In the genomic region with DNA sequence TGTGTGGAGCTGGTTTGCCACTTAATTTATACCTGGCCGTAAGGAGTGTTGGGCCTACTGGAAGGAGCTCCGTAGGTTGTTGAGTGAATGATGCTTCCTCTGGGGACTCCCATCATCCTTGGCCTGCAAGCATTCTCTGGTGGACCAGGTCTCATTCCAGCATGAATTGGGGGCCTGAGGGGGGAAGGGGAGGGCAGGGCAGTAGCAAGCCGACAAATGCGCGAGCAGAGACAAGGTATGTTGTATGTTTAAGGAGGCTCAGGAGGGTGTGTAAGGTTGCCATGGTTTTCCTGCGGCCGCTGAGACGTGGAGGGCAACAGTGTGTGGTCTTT, we compare ENCODE assay signal across 8 cellular contexts. TPM values are rescaled to one million over a fixed set of nuclear protein-coding genes. Genes with fewer than 3 reads are reported as not detected.
DNase-seq lines count a peak whose midpoint lies in the region; ATAC-seq and TF ChIP-seq lines count a peak whose summit lies in the region.

No MANE protein-coding gene starts in this region.

- H3K4me1 Mint-ChIP-seq in osteocyte (ENCODE audit: unreplicated experiment), result peaks cover 23% of the 10 kb centered on the region

- no TSS peak for BruUV-seq in PC-3 (replicated peaks; lab: Mats Ljungman, UMichigan)

- H4K20me1 ChIP-seq in PC-3 (ENCODE audit: low read length), result peaks cover 21% of the 10 kb centered on the region; the same call in 1 of the 2 replicates

- H3K4me3 ChIP-seq in GM12864 (ENCODE audit: low read depth, low read length) (peak overlapping the region; percentile 87), PC-3 (ENCODE audit: low read length) (peak overlapping the region; percentile 97)

- H3K9ac ChIP-seq in PC-3 (ENCODE audit: low read length), result peak overlapping the region; percentile 90

- peaks cover 24% of the 10 kb centered on the region for H3K9me3 Mint-ChIP-seq in osteocyte (ENCODE audit: unreplicated experiment)

- no peak for DNase-seq in GM12864 (ENCODE audit: low read depth)
- peak; percentile 6 for DNase-seq in PC-3
- DNase-seq in osteocyte (ENCODE audit: extremely low spot score, unreplicated experiment), result no peak
- DNase-seq in NK-92 (lab: John Stamatoyannopoulos, UW; ENCODE audit: unreplicated experiment), result no peak
- no peak for DNase-seq in NCI-H2029 (lab: John Stamatoyannopoulos, UW)

- intact Hi-C loops in PC-3 (cut with micrococcal nuclease), result no loop called here

- H3F3A ChIP-seq in PC-3 (ENCODE audit: low read length, unreplicated experiment), result no peaks in the 10 kb centered on the region

- H3K9me3 ChIP-seq in PC-3 (ENCODE audit: low read length), result 0 out of 2 replicates have a peak, but pooled peaks cover 8% of the 10 kb centered on the region

- H3K79me2 ChIP-seq in PC-3 (ENCODE audit: low read length), result peaks cover 40% of the 10 kb centered on the region

- peak overlapping the region; percentile 41; the same call in 1 of the 2 replicates for H3K27ac ChIP-seq in PC-3 (ENCODE audit: low read length)

- POLR2A ChIA-PET in PC-3 (lab: Charles Lee; ENCODE audit: unreplicated experiment), result no interaction called here

- peak overlapping the region; percentile 83 for H3K27ac Mint-ChIP-seq in osteocyte (ENCODE audit: unreplicated experiment)

- peak overlapping the region; percentile 100 for H2AFZ ChIP-seq in PC-3 (ENCODE audit: low read length)

- CTCF ChIA-PET in PC-3 (lab: Charles Lee), result no interaction called here

- H3K4me2 ChIP-seq in PC-3 (ENCODE audit: low read length), result peak overlapping the region; percentile 98

- H3K36me3 ChIP-seq in PC-3 (ENCODE audit: low read depth, low read length), result peaks cover 38% of the 10 kb centered on the region

- H3K9me2 ChIP-seq in PC-3 (replicated peaks; ENCODE audit: low read length), result no peaks in the 10 kb centered on the region

- H3K27me3 Mint-ChIP-seq in osteocyte (ENCODE audit: unreplicated experiment), result no peaks in the 10 kb centered on the region

- peaks cover 10% of the 10 kb centered on the region for H3K4me1 ChIP-seq in PC-3 (ENCODE audit: insufficient read depth, low read length)

- H3K4me3 Mint-ChIP-seq in osteocyte (ENCODE audit: unreplicated experiment), result peak overlapping the region; percentile 91

- no peak for TF ChIP-seq CTCF in GM12864 (IDR thresholded peaks at IDR 0.05; ENCODE audit: low read depth, low read length, missing control alignments)
- no peak for TF ChIP-seq CTCF in PC-3 (conservative IDR thresholded peaks at IDR 0.05; ENCODE audit: low read depth, low read length)
- no peak for TF ChIP-seq CTCF in osteocyte (IDR thresholded peaks at IDR 0.05)

- peaks cover 40% of the 10 kb centered on the region for H3K36me3 Mint-ChIP-seq in osteocyte (ENCODE audit: unreplicated experiment)

- peak; percentile 28 for ATAC-seq in PC-3
- peak; percentile 34 for ATAC-seq in esophagus mucosa
- ATAC-seq in GM21786 (IDR thresholded peaks at IDR 0.05; ENCODE audit: unreplicated experiment), result no peak
- ATAC-seq in GM18519 (IDR thresholded peaks at IDR 0.05; ENCODE audit: low FRiP score, unreplicated experiment), result no peak

- no peaks in the 10 kb centered on the region for H3K27me3 ChIP-seq in PC-3 (ENCODE audit: low read length)

RNA-seq across cellular contexts. Expression of a gene that starts 0.7 kb away (rescaled TPM):
- total RNA-seq in PC-3 (2014; rRNA removed) (44.1 and 53.9 TPM in 2 replicates), esophagus mucosa (24.6 TPM), osteocyte (34.2 and 36.8 TPM in 2 replicates)

RNA-seq across cellular contexts. Expression of a gene that starts 24.7 kb away (rescaled TPM):
- not detected in 2 replicates for total RNA-seq in PC-3 (2014; rRNA removed)
- not detected for total RNA-seq in esophagus mucosa
- total RNA-seq in osteocyte, result not detected in 2 replicates

RNA-seq across cellular contexts. Expression of a gene that starts 38.8 kb away (rescaled TPM):
- 2.0 and 3.2 TPM in 2 replicates for total RNA-seq in PC-3 (2014; rRNA removed)
- 1.1 TPM for total RNA-seq in esophagus mucosa
- total RNA-seq in osteocyte, result 0.86 and 0.94 TPM in 2 replicates

RNA-seq across cellular contexts. Expression of a gene that starts 47.0 kb away (rescaled TPM):
- not detected in 2 replicates for total RNA-seq in PC-3 (2014; rRNA removed)
- not detected for total RNA-seq in esophagus mucosa
- total RNA-seq in osteocyte, result not detected in 2 replicates

RNA-seq across cellular contexts. Expression of a gene that starts 48.4 kb away (rescaled TPM):
- 12.9 and 13.1 TPM in 2 replicates for total RNA-seq in PC-3 (2014; rRNA removed)
- total RNA-seq in esophagus mucosa, result 6.8 TPM
- total RNA-seq in osteocyte, result 23.7 and 24.5 TPM in 2 replicates

Comparison
In these comparisons a context has a peak if more than half of its experiments do, and no peak if none do; other contexts are left out.
1. ATAC-seq: peak in PC-3 (single experiment) and esophagus mucosa (single experiment); none in GM21786 (single experiment) and GM18519 (single experiment).